8 cellular contexts compared by ENCODE assay signal in genomic region chr2:101251246-101251645, GRCh38. TPM values are rescaled to one million over a fixed set of nuclear protein-coding genes. Genes with fewer than 3 reads are reported as not detected.
DNase-seq lines count a peak whose midpoint lies in the region; ATAC-seq, FAIRE-seq and TF ChIP-seq lines count a peak whose summit lies in the region.
"Not testable (repeated sequence)": the region's sequence is repeated elsewhere in the genome, so short reads cannot be mapped to it uniquely, and the experiment has no call there.

No MANE protein-coding gene starts in this region.

- TF ChIP-seq POLR2A in A549 (IDR thresholded peaks at IDR 0.05; ENCODE audit: low read length), result not testable (repeated sequence)

- H3K14ac ChIP-seq in H9 (ENCODE audit: insufficient read depth, low read length), result not testable (repeated sequence)

- not testable (repeated sequence) for H2BK20ac ChIP-seq in H9 (ENCODE audit: low read depth, low read length, poor library complexity, severe bottlenecking)

- not testable (repeated sequence) for H3K79me1 ChIP-seq in H9 (ENCODE audit: insufficient read depth, low read depth, low read length, poor library complexity, severe bottlenecking)

- H3T11ph ChIP-seq in H9 (ENCODE audit: low read length), result not testable (repeated sequence)

- 92% methylated on average over 9 of the region's 9 CpGs for WGBS in A549 (ENCODE audit: missing lambda C conversion rate)
- no CpG with 5 or more reads among the region's 9 CpGs for WGBS in H9 (ENCODE audit: extremely low coverage, insufficient read length, low lambda C conversion rate)
- 40% methylated on average over 9 of the region's 9 CpGs for WGBS in hepatocyte (ENCODE audit: low lambda C conversion rate, missing lambda C conversion rate)

- H3K4me1 ChIP-seq in A549 (peaks cover 26% of the 10 kb centered on the region), OCI-LY7 (ENCODE audit: insufficient read depth, low read length, poor library complexity, severe bottlenecking) (peaks cover 37% of the 10 kb centered on the region), hepatocyte (ENCODE audit: insufficient read depth) (peaks cover 15% of the 10 kb centered on the region)
- not testable (repeated sequence) for H3K4me1 ChIP-seq in H9 (ENCODE audit: insufficient read depth, low read length)

- not testable (repeated sequence) for H3K4ac ChIP-seq in H9 (ENCODE audit: low read depth, low read length)

- FAIRE-seq in A549 (lab: Jason Lieb, UNC), result not testable (repeated sequence)

- TF ChIP-seq RAD21 in A549 (conservative IDR thresholded peaks at IDR 0.05 in 1 of 2, IDR thresholded peaks at IDR 0.05 in 1 of 2), result not testable (repeated sequence)

- not testable (repeated sequence) for H3K27ac ChIP-seq in A549
- H3K27ac ChIP-seq in H9 (ENCODE audit: insufficient read length, low read depth, low read length) (peak overlapping the region; percentile 48), OCI-LY7 (ENCODE audit: low read depth, low read length, poor library complexity, severe bottlenecking) (peak overlapping the region; percentile 77), hepatocyte (peak overlapping the region; percentile 84)

- H3K4me2 ChIP-seq in A549, result peak overlapping the region; percentile 82
- H3K4me2 ChIP-seq in H9 (ENCODE audit: insufficient read depth, insufficient read length, low read length), result peak overlapping the region; percentile 84
- peak overlapping the region; percentile 99 for H3K4me2 ChIP-seq in OCI-LY7 (ENCODE audit: low read length)
- H3K4me2 ChIP-seq in hepatocyte, result peak overlapping the region; percentile 87

- H3K18ac ChIP-seq in H9 (ENCODE audit: insufficient read length, low read depth, low read length), result not testable (repeated sequence)

- H3K4me3 Mint-ChIP-seq in H9 (peak overlapping the region; percentile 81 to 90), mesothelial cell of epicardium (peak overlapping the region; percentile 2), progenitor cell of endocrine pancreas (ENCODE audit: low read depth) (peak overlapping the region; percentile 65)
- peak overlapping the region; percentile 49 for H3K4me3 Mint-ChIP-seq in activated CD4-positive, alpha-beta T cell treated with anti-CD3 and anti-CD28 coated beads for 36 hours
- peak overlapping the region; percentile 32 for H3K4me3 Mint-ChIP-seq in activated naive CD8-positive, alpha-beta T cell treated with anti-CD3 and anti-CD28 coated beads for 36 hours

- H3K9me3 Mint-ChIP-seq in H9; activated CD4-positive, alpha-beta T cell treated with anti-CD3 and anti-CD28 coated beads for 36 hours (ENCODE audit: low read depth); activated naive CD8-positive, alpha-beta T cell treated with anti-CD3 and anti-CD28 coated beads for 36 hours; mesothelial cell of epicardium: not testable (repeated sequence)
- H3K9me3 Mint-ChIP-seq in progenitor cell of endocrine pancreas (ENCODE audit: low read depth), result peaks cover 13% of the 10 kb centered on the region

- not testable (repeated sequence) for H4K8ac ChIP-seq in H9 (replicated peaks; ENCODE audit: insufficient read length, low read depth, low read length)

- H3K36me3 ChIP-seq in OCI-LY7 (ENCODE audit: insufficient read depth, low read length), result peaks cover 16% of the 10 kb centered on the region
- not testable (repeated sequence) for H3K36me3 ChIP-seq in hepatocyte (replicated peaks; ENCODE audit: insufficient read depth, low read depth)

- not testable (repeated sequence) for H2BK12ac ChIP-seq in H9 (ENCODE audit: insufficient read length, low read depth, low read length)

- H3K27me3 ChIP-seq in H9 (ENCODE audit: insufficient read depth, low read length); hepatocyte: not testable (repeated sequence)

- not testable (repeated sequence) for H2BK15ac ChIP-seq in H9 (ENCODE audit: low read depth, low read length)

- CTCF ChIA-PET in A549 (lab: Yijun Ruan, JAX), result interaction anchor here (1.0 to 5.8 kb wide), 5 partner anchors 11 to 47 kb away, joined by 3 to 30 read pairs (median 4); no protein-coding TSS in a partner anchor
- CTCF ChIA-PET in OCI-LY7 (lab: Charles Lee; ENCODE audit: unreplicated experiment), result interaction anchor here (1.0 to 2.1 kb wide), 2 partner anchors 27 to 214 kb away, joined by 4 to 9 read pairs; no protein-coding TSS in a partner anchor
- CTCF ChIA-PET in activated CD4-positive, alpha-beta T cell treated with anti-CD3 and anti-CD28 coated beads for 36 hours (lab: Charles Lee), result interaction anchor here (0.9 to 2.5 kb wide), 8 partner anchors 11 to 607 kb away, joined by 3 to 10 read pairs (median 4); no protein-coding TSS in a partner anchor

- not testable (repeated sequence) for H4K91ac ChIP-seq in H9 (ENCODE audit: insufficient read length, low read depth, low read length)

- peaks cover 11% of the 10 kb centered on the region for H3K23me2 ChIP-seq in H9 (ENCODE audit: insufficient read length, low read depth, low read length, poor library complexity, severe bottlenecking)

- H3K9ac ChIP-seq in H9 (ENCODE audit: extremely low read depth, insufficient read length, low read length), result not testable (repeated sequence)

- TF ChIP-seq CTCF in A549 (IDR thresholded peaks at IDR 0.05); H9 (conservative IDR thresholded peaks at IDR 0.05); OCI-LY7 (conservative IDR thresholded peaks at IDR 0.05; ENCODE audit: low read length); hepatocyte (IDR thresholded peaks at IDR 0.05; ENCODE audit: poor library complexity); mesothelial cell of epicardium (IDR thresholded peaks at IDR 0.05; ENCODE audit: unreplicated experiment); progenitor cell of endocrine pancreas (IDR thresholded peaks at IDR 0.05; ENCODE audit: unreplicated experiment): not testable (repeated sequence)

- H3K27ac Mint-ChIP-seq in H9 (peak overlapping the region; percentile 58 to 98 (median 87)), progenitor cell of endocrine pancreas (peak overlapping the region; percentile 92)
- peak overlapping the region; percentile 4 for H3K27ac Mint-ChIP-seq in activated CD4-positive, alpha-beta T cell treated with anti-CD3 and anti-CD28 coated beads for 36 hours
- H3K27ac Mint-ChIP-seq in activated naive CD8-positive, alpha-beta T cell treated with anti-CD3 and anti-CD28 coated beads for 36 hours; mesothelial cell of epicardium: not testable (repeated sequence)

- not testable (repeated sequence) for H3K56ac ChIP-seq in H9 (ENCODE audit: insufficient read length, low read depth, low read length)

- H2BK5ac ChIP-seq in H9 (ENCODE audit: insufficient read length, low read length), result not testable (repeated sequence)

- not testable (repeated sequence) for DNase-seq in A549 (ENCODE audit: low read depth in 1 of 2, low spot score in 1 of 2); activated CD4-positive, alpha-beta T cell treated with anti-CD3 and anti-CD28 coated beads for 36 hours; activated naive CD8-positive, alpha-beta T cell treated with anti-CD3 and anti-CD28 coated beads for 36 hours; hepatocyte (ENCODE audit: low spot score); mesothelial cell of epicardium (ENCODE audit: low spot score in 2 of 2, unreplicated experiment in 2 of 2); progenitor cell of endocrine pancreas (ENCODE audit: low spot score, unreplicated experiment)
- DNase-seq in H9 (peak; percentile 90), OCI-LY7 (ENCODE audit: low spot score) (peak; percentile 37)

- H4K5ac ChIP-seq in H9 (ENCODE audit: insufficient read length, low read depth, low read length), result not testable (repeated sequence)

- not testable (repeated sequence) for H2BK120ac ChIP-seq in H9 (ENCODE audit: low read depth, low read length, poor library complexity, severe bottlenecking)

- H3K9me3 ChIP-seq in A549; H9 (ENCODE audit: control insufficient read depth, low read depth, low read length); OCI-LY7 (ENCODE audit: low read length); hepatocyte (ENCODE audit: low read depth): not testable (repeated sequence)

- TF ChIP-seq EP300 in A549 (IDR thresholded peaks at IDR 0.05), result not testable (repeated sequence)

- H3K27me3 Mint-ChIP-seq in H9 (ENCODE audit: low read depth); activated CD4-positive, alpha-beta T cell treated with anti-CD3 and anti-CD28 coated beads for 36 hours; activated naive CD8-positive, alpha-beta T cell treated with anti-CD3 and anti-CD28 coated beads for 36 hours; mesothelial cell of epicardium (ENCODE audit: low read depth); progenitor cell of endocrine pancreas: not testable (repeated sequence)

- H3K36me3 Mint-ChIP-seq in H9 (ENCODE audit: insufficient read depth in 1 of 3, low read depth in 3 of 3) (peaks cover 8 to 14% (median 10%) of the 10 kb centered on the region in 3 experiments), progenitor cell of endocrine pancreas (ENCODE audit: insufficient read depth) (peaks cover 20% of the 10 kb centered on the region)
- peaks cover 22% of the 10 kb centered on the region for H3K36me3 Mint-ChIP-seq in activated CD4-positive, alpha-beta T cell treated with anti-CD3 and anti-CD28 coated beads for 36 hours (ENCODE audit: low read depth)
- peaks cover 11% of the 10 kb centered on the region for H3K36me3 Mint-ChIP-seq in activated naive CD8-positive, alpha-beta T cell treated with anti-CD3 and anti-CD28 coated beads for 36 hours
- not testable (repeated sequence) for H3K36me3 Mint-ChIP-seq in mesothelial cell of epicardium

- not testable (repeated sequence) for H3K4me3 ChIP-seq in A549, hepatocyte
- H3K4me3 ChIP-seq in OCI-LY7 (ENCODE audit: low read depth, low read length, poor library complexity, severe bottlenecking), result peak overlapping the region; percentile 96

- H4K20me1 ChIP-seq in H9 (ENCODE audit: control insufficient read depth, insufficient read depth, insufficient read length), result not testable (repeated sequence)
- H4K20me1 ChIP-seq in OCI-LY7 (ENCODE audit: insufficient read depth, low read length) (peaks cover 16% of the 10 kb centered on the region), hepatocyte (ENCODE audit: insufficient read depth, poor library complexity, severe bottlenecking) (peaks cover 12% of the 10 kb centered on the region)

- H3K79me2 ChIP-seq in H9 (ENCODE audit: insufficient read depth, low read length) (peaks cover 14% of the 10 kb centered on the region; the same call in 1 of the 2 replicates), OCI-LY7 (ENCODE audit: insufficient read depth, low read depth, low read length) (peaks cover 31% of the 10 kb centered on the region), hepatocyte (peaks cover 32% of the 10 kb centered on the region)

- not testable (repeated sequence) for H3K9me2 ChIP-seq in OCI-LY7 (ENCODE audit: insufficient read depth, low read length); hepatocyte (replicated peaks; ENCODE audit: insufficient read depth)

- BruUV-seq in OCI-LY7 (replicated peaks; lab: Mats Ljungman, UMichigan), result not testable (repeated sequence)

- not testable (repeated sequence) for H2AK5ac ChIP-seq in H9 (ENCODE audit: insufficient read length, low read length)

- ATAC-seq in A549; activated CD4-positive, alpha-beta T cell treated with anti-CD3 and anti-CD28 coated beads for 36 hours: not testable (repeated sequence)

- H3K23ac ChIP-seq in H9 (ENCODE audit: insufficient read length, low read depth, low read length), result not testable (repeated sequence)

- POLR2A ChIA-PET in A549 (lab: Yijun Ruan, JAX) (interaction anchor here (2.2 kb wide), 1 partner anchor 11 kb away, joined by 8 read pairs; no protein-coding TSS in a partner anchor), OCI-LY7 (lab: Charles Lee) (interaction anchor here (0.5 to 2.3 kb wide), 3 partner anchors 8 to 617 kb away, joined by 3 to 6 read pairs (median 3); no protein-coding TSS in a partner anchor)
- POLR2A ChIA-PET in activated CD4-positive, alpha-beta T cell treated with anti-CD3 and anti-CD28 coated beads for 36 hours (lab: Charles Lee), result interaction anchor here (0.6 to 2.1 kb wide), 2 partner anchors 249 to 1839 kb away, joined by 6 read pairs; partner anchors contain the start of gene RPL31

- H2AFZ ChIP-seq in H9 (ENCODE audit: low read length); hepatocyte: not testable (repeated sequence)
- H2AFZ ChIP-seq in OCI-LY7 (ENCODE audit: low read length), result peak overlapping the region; percentile 94

- intact Hi-C loops in OCI-LY7 (cut with micrococcal nuclease; ENCODE audit: unreplicated experiment), result loop anchor here (1.0 to 10.0 kb wide), 2 partner anchors 27 to 464 kb away; no protein-coding TSS in a partner anchor
- intact Hi-C loops in activated CD4-positive, alpha-beta T cell treated with anti-CD3 and anti-CD28 coated beads for 36 hours (cut with DNase I, micrococcal nuclease), result loop anchor here (5.0 kb wide), 5 partner anchors 56 to 581 kb away; partner anchors contain the start of genes CREG2 (in 1 of the 2), MAP4K4 (in 1 of the 2) and RNF149 (in 1 of the 2)

- H3K4me1 Mint-ChIP-seq in H9, result peaks cover 35 to 44% of the 10 kb centered on the region in 2 experiments
- H3K4me1 Mint-ChIP-seq in activated CD4-positive, alpha-beta T cell treated with anti-CD3 and anti-CD28 coated beads for 36 hours, result peaks cover 31% of the 10 kb centered on the region
- peaks cover 27% of the 10 kb centered on the region for H3K4me1 Mint-ChIP-seq in activated naive CD8-positive, alpha-beta T cell treated with anti-CD3 and anti-CD28 coated beads for 36 hours
- H3K4me1 Mint-ChIP-seq in mesothelial cell of epicardium, result peaks cover 29% of the 10 kb centered on the region
- peaks cover 38% of the 10 kb centered on the region for H3K4me1 Mint-ChIP-seq in progenitor cell of endocrine pancreas (ENCODE audit: low read depth)

RNA-seq across cellular contexts. Expression of gene CNOT11, which starts 1.4 kb away (rescaled TPM):
- 76.7 and 99.1 TPM in 2 replicates for polyA plus RNA-seq in A549 (2011; rRNA removed)
- 34.4 and 41.4 TPM in 2 replicates for polyA plus RNA-seq in A549 (2012; cell fraction: cytosol; rRNA removed)
- polyA plus RNA-seq in A549 (2012; cell fraction: nucleus; rRNA removed), result 30.4 and 55.9 TPM in 2 replicates
- 35.4 to 35.8 TPM (median 35.5 TPM) in 3 replicates for polyA plus RNA-seq in A549 (2017; fragmentation: RNase III; extraction: RNeasy Plus Mini Kit Qiagen cat#74134 plus additional on column Dnase treatment)
- polyA minus RNA-seq in A549 (2011; rRNA and poly(A)+ RNA removed), result 56.7 and 63.4 TPM in 2 replicates
- total RNA-seq in H9 (2021), result 46.8 and 50.6 TPM in 2 replicates
- 45.7 and 55.5 TPM in 2 replicates for total RNA-seq in OCI-LY7 (2014; rRNA removed; shearing (Covaris generic))
- total RNA-seq in OCI-LY7 (2022), result 71.9 and 75.6 TPM in 2 replicates
- total RNA-seq in activated CD4-positive, alpha-beta T cell treated with anti-CD3 and anti-CD28 coated beads for 36 hours, result 100 to 1,000 TPM in 1 of 2 experiments, 10 to 100 TPM in 1; 57.9 to 106 TPM
- 10 to 100 TPM; 60.7 to 64.7 TPM for total RNA-seq in activated naive CD8-positive, alpha-beta T cell treated with anti-CD3 and anti-CD28 coated beads for 36 hours
- 55.8 and 61.8 TPM in 2 replicates for total RNA-seq in hepatocyte
- 57.3 and 57.7 TPM in 2 replicates for polyA plus RNA-seq in hepatocyte
- total RNA-seq in mesothelial cell of epicardium, result 38.3 to 38.8 TPM (median 38.7 TPM) in 3 replicates
- total RNA-seq in progenitor cell of endocrine pancreas, result 73.6 and 74.8 TPM in 2 replicates

RNA-seq across cellular contexts. Expression of gene RNF149, which starts 57.3 kb away (rescaled TPM):
- 28.2 and 34.8 TPM in 2 replicates for polyA plus RNA-seq in A549 (2011; rRNA removed)
- 12.8 and 18.2 TPM in 2 replicates for polyA plus RNA-seq in A549 (2012; cell fraction: cytosol; rRNA removed)
- 25.2 and 27.2 TPM in 2 replicates for polyA plus RNA-seq in A549 (2012; cell fraction: nucleus; rRNA removed)
- polyA plus RNA-seq in A549 (2017; fragmentation: RNase III; extraction: RNeasy Plus Mini Kit Qiagen cat#74134 plus additional on column Dnase treatment), result 27.0 to 29.2 TPM (median 28.8 TPM) in 3 replicates
- polyA minus RNA-seq in A549 (2011; rRNA and poly(A)+ RNA removed), result 15.7 and 18.3 TPM in 2 replicates
- total RNA-seq in H9 (2021), result 17.4 and 18.0 TPM in 2 replicates
- 9.0 and 10.3 TPM in 2 replicates for total RNA-seq in OCI-LY7 (2014; rRNA removed; shearing (Covaris generic))
- 16.5 and 17.9 TPM in 2 replicates for total RNA-seq in OCI-LY7 (2022)
- total RNA-seq in activated CD4-positive, alpha-beta T cell treated with anti-CD3 and anti-CD28 coated beads for 36 hours, result 10 to 100 TPM; 23.4 to 29.5 TPM
- 10 to 100 TPM; 38.7 to 39.4 TPM for total RNA-seq in activated naive CD8-positive, alpha-beta T cell treated with anti-CD3 and anti-CD28 coated beads for 36 hours
- 60.3 and 60.7 TPM in 2 replicates for total RNA-seq in hepatocyte
- 64.6 and 66.0 TPM in 2 replicates for polyA plus RNA-seq in hepatocyte
- 52.5 to 59.5 TPM (median 57.6 TPM) in 3 replicates for total RNA-seq in mesothelial cell of epicardium
- 51.2 and 51.5 TPM in 2 replicates for total RNA-seq in progenitor cell of endocrine pancreas

Comparison
In these comparisons a context has a peak if more than half of its experiments do, and no peak if none do; other contexts are left out.
1. H3K4me3 Mint-ChIP-seq: peak in every context shown above with its lines; median percentile 86 in H9; 65 in progenitor cell of endocrine pancreas; 49 in activated CD4-positive, alpha-beta T cell treated with anti-CD3 and anti-CD28 coated beads for 36 hours; 32 in activated naive CD8-positive, alpha-beta T cell treated with anti-CD3 and anti-CD28 coated beads for 36 hours; 2 in mesothelial cell of epicardium.